14 cellular contexts compared by ENCODE assay signal in the genomic region with DNA sequence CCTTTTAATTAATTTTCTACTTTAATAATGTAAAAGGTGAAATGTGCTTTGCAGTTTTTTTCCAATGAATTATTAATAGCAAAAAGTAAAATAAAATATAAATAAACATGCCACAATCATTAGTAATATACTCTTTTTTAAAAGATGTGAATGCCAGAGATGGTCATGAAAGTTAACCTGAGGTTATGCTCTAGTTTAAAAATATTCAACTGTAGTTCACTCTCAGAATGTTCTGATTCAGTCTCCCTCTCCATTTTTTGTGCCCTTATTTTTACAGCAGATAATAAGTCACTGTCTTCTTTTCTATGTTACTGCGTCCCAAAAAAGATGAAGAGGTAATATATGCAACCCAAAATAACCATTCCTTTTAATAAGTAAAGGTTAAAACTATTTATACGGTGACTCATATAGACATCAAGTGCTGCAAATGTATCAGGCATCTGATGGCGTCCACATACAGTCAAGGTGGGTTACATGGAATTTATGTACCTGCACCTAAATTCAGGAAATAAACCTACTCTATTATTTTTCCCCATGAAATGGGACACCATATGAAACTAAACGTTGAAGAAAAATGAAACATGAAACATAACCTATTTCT.
DNase-seq lines count a peak whose midpoint lies in the region; ATAC-seq and TF ChIP-seq lines count a peak whose summit lies in the region.
"Had no signal": no experiment of that assay in that cellular context is flagged by ENCODE, and none has a peak within 500 bp of the region (broad histone marks: within the 10 kb centered on the region; RNA-seq: fewer than 3 reads in every experiment).

No MANE protein-coding gene starts in this region.

- 0 out of 2 replicates have a peak overlapping the region, but pooled peaks have one; percentile 24 for H3K27ac ChIP-seq in WERI-Rb-1
- H3K27ac ChIP-seq: C4-2B had no signal

- no peak overlapping the region for H3K4me3 ChIP-seq in WERI-Rb-1 (ENCODE audit: low read depth, low read length)

- no peak for TF ChIP-seq CTCF in WERI-Rb-1 (IDR thresholded peaks at IDR 0.05; ENCODE audit: low read depth, low read length)

- no peaks in the 10 kb centered on the region for H3K36me3 ChIP-seq in WERI-Rb-1

- H3K27me3 ChIP-seq in WERI-Rb-1 (ENCODE audit: insufficient read depth, low read depth, severe bottlenecking), result no peaks in the 10 kb centered on the region

- DNase-seq in WERI-Rb-1 (no peak), SIG-M5 (lab: John Stamatoyannopoulos, UW) (no peak)
- no peak for DNase-seq in stimulated activated naive CD4-positive, alpha-beta T cell treated with Interleukin-2 at 50 U/mL for 16 hours (lab: John Stamatoyannopoulos, UW)
- DNase-seq: activated naive CD4-positive, alpha-beta T cell treated with Interleukin-2 at 50 U/mL for 16 hours; foreskin melanocyte; KG1; NCI-H2029 treated with DMSO at 0.1 percent for 48 hours; NK-92 treated with Interleukin-12 subunit alpha and Interleukin-12 subunit beta, amount 100 ng/mL, for 24 hours; stimulated activated naive CD8-positive, alpha-beta T cell treated with anti-CD3 and anti-CD28 coated beads, Interleukin-15, amount 100 ng/mL, for 72 hours had no signal

- ATAC-seq in GM19025 (IDR thresholded peaks at IDR 0.05; ENCODE audit: low read depth, unreplicated experiment) (peak; percentile 27), GM21576 (IDR thresholded peaks at IDR 0.05; ENCODE audit: unreplicated experiment) (peak; percentile 30), HG03064 (IDR thresholded peaks at IDR 0.05; ENCODE audit: low read depth, unreplicated experiment) (peak; percentile 42)
- ATAC-seq in activated CD4-positive, CD25-positive, alpha-beta regulatory T cell treated with anti-CD3 and anti-CD28 coated beads, Interleukin-2, amount 50 U/mL, for 24 hours, result no peak
- ATAC-seq: stimulated activated naive CD8-positive, alpha-beta T cell treated with anti-CD3 and anti-CD28 coated beads, Interleukin-15, amount 100 ng/mL, for 72 hours had no signal

- H3K9me3 ChIP-seq in WERI-Rb-1 (ENCODE audit: severe bottlenecking), result no peaks in the 10 kb centered on the region

Comparison
In these comparisons a context has a peak if more than half of its experiments do, and no peak if none do; other contexts are left out.
1. ATAC-seq: peak in GM19025 (single experiment), GM21576 (single experiment) and HG03064 (single experiment); none in activated CD4-positive, CD25-positive, alpha-beta regulatory T cell treated with anti-CD3 and anti-CD28 coated beads, Interleukin-2, amount 50 U/mL, for 24 hours (0 of 2).